Comparison of ENCODE assay signal across 16 cellular contexts in the genomic region with DNA sequence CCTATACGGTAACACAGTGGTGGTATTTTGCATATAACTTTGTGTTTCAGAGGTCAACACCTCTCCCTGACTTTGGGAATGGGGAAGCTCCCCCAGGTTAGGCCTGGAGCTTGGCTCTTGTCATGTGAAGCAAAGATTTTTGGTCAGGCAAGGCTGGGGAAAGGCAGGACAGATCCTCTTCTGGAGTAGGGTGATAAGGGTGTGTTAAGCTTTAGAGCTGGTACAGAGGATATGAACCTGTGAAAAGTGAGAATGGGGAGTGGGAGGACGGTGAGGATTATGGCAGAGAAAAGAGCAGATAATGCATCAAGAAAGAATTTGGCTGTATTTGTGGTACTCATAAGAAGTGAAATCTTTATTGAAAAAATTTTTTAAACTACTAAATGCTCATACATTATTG. TPM values are rescaled to one million over a fixed set of nuclear protein-coding genes. Genes with fewer than 3 reads are reported as not detected.
DNase-seq lines count a peak whose midpoint lies in the region; ATAC-seq and TF ChIP-seq lines count a peak whose summit lies in the region.
"Had no signal": no experiment of that assay in that cellular context is flagged by ENCODE, and none has a peak within 500 bp of the region (broad histone marks: within the 10 kb centered on the region; RNA-seq: fewer than 3 reads in every experiment).

No MANE protein-coding gene starts in this region.

- H3K27me3 Mint-ChIP-seq in T-helper 2 cell treated with Interferon-gamma antibody and Interleukin-4, amounts not matched to agents 5 μg/mL and 100 μg/mL, for 36 hours (ENCODE audit: low read depth), result peaks cover 16% of the 10 kb centered on the region
- H3K27me3 Mint-ChIP-seq in neural crest cell (ENCODE audit: low read depth), result peaks cover 26% of the 10 kb centered on the region

- no peak for TF ChIP-seq CTCF in LNCaP clone FGC (IDR thresholded peaks at IDR 0.05; ENCODE audit: control insufficient read depth, extremely low read depth, insufficient read depth)
- TF ChIP-seq CTCF in neural crest cell (conservative IDR thresholded peaks at IDR 0.05), result no peak
- TF ChIP-seq CTCF in omental fat pad (IDR thresholded peaks at IDR 0.05), result no peak

- DNase-seq in T-helper 2 cell treated with Interferon-gamma antibody and Interleukin-4, amounts not matched to agents 5 μg/mL and 100 μg/mL, for 36 hours (ENCODE audit: low spot score), result no peak
- DNase-seq in T-helper 2 cell (no peak), LNCaP clone FGC (ENCODE audit: low read depth) (no peak), adipocyte (ENCODE audit: low read depth) (no peak), neural crest cell (ENCODE audit: low read depth, low spot score) (no peak), omental fat pad (ENCODE audit: low spot score) (no peak), HuH-7 (ENCODE audit: low spot score) (no peak)
- DNase-seq: activated CD4-positive, alpha-beta T cell treated with anti-CD3 and anti-CD28 coated beads, Interleukin-2, amount 10 ng/mL, durations not matched to agents 7 days and 5 days; esophagus squamous epithelium; hypothalamus; left lung; NCI-H2171 had no signal

- H3K27me3 ChIP-seq in adipocyte (replicated peaks; ENCODE audit: control insufficient read depth, insufficient read depth, low read length), result no peaks in the 10 kb centered on the region

- peaks cover 27% of the 10 kb centered on the region for H3K36me3 ChIP-seq in adipocyte (ENCODE audit: control insufficient read depth, insufficient read depth, low read length, severe bottlenecking)

- H3K36me3 Mint-ChIP-seq in T-helper 2 cell treated with Interferon-gamma antibody and Interleukin-4, amounts not matched to agents 5 μg/mL and 100 μg/mL, for 36 hours (ENCODE audit: low read depth), result peaks cover 57% of the 10 kb centered on the region
- peaks cover 28% of the 10 kb centered on the region for H3K36me3 Mint-ChIP-seq in neural crest cell (ENCODE audit: low read depth)

- H3K27ac Mint-ChIP-seq in T-helper 2 cell treated with Interferon-gamma antibody and Interleukin-4, amounts not matched to agents 5 μg/mL and 100 μg/mL, for 36 hours, result no peak overlapping the region
- H3K27ac Mint-ChIP-seq in neural crest cell (ENCODE audit: unreplicated experiment), result no peak overlapping the region
- H3K27ac Mint-ChIP-seq: activated CD4-positive, alpha-beta T cell treated with anti-CD3 and anti-CD28 coated beads, Interleukin-2, amount 10 ng/mL, durations not matched to agents 7 days and 5 days had no signal

- H3K4me3 ChIP-seq in LNCaP clone FGC (ENCODE audit: low read depth, low read length) (peak overlapping the region; percentile 72), adipocyte (ENCODE audit: low read length) (peak overlapping the region; percentile 96)

- H3K9me3 ChIP-seq in adipocyte (ENCODE audit: control insufficient read depth, low read length), result no peaks in the 10 kb centered on the region
- H3K9me3 ChIP-seq: esophagus squamous epithelium, neutrophil had no signal

- H3K4me1 ChIP-seq in adipocyte (ENCODE audit: control insufficient read depth, insufficient read depth, low read length), result peaks cover 15% of the 10 kb centered on the region

- peak overlapping the region; percentile 37 for H3K9ac ChIP-seq in adipocyte (ENCODE audit: low read length)

- H3K4me3 Mint-ChIP-seq in T-helper 2 cell treated with Interferon-gamma antibody and Interleukin-4, amounts not matched to agents 5 μg/mL and 100 μg/mL, for 36 hours, result peak overlapping the region; percentile 0
- H3K4me3 Mint-ChIP-seq in neural crest cell, result peak overlapping the region; percentile 58

- ATAC-seq in HG03378 (IDR thresholded peaks at IDR 0.05; ENCODE audit: unreplicated experiment) (no peak), omental fat pad (ENCODE audit: low FRiP score) (no peak)
- ATAC-seq: activated naive CD4-positive, alpha-beta T cell treated with anti-CD3 and anti-CD28 coated beads, Interleukin-2, amount 50 U/mL, for 72 hours; left lung had no signal

- peaks cover 30% of the 10 kb centered on the region for H3K4me1 Mint-ChIP-seq in T-helper 2 cell treated with Interferon-gamma antibody and Interleukin-4, amounts not matched to agents 5 μg/mL and 100 μg/mL, for 36 hours (ENCODE audit: low read depth)
- H3K4me1 Mint-ChIP-seq in neural crest cell, result peaks cover 24% of the 10 kb centered on the region

- peaks cover 21% of the 10 kb centered on the region for H3K9me3 Mint-ChIP-seq in T-helper 2 cell treated with Interferon-gamma antibody and Interleukin-4, amounts not matched to agents 5 μg/mL and 100 μg/mL, for 36 hours
- H3K9me3 Mint-ChIP-seq in neural crest cell, result peaks cover 11% of the 10 kb centered on the region

RNA-seq across cellular contexts. Expression of gene RPF1, which starts 2.3 kb away (rescaled TPM):
- total RNA-seq in neural crest cell, result 35.4 and 36.5 TPM in 2 replicates
- 10 to 100 TPM; 24.9 to 45.6 (median 30.7) TPM for total RNA-seq in omental fat pad

RNA-seq across cellular contexts. Expression of gene SPATA1, which starts 24.9 kb away (rescaled TPM):
- 1.5 and 2.3 TPM in 2 replicates for total RNA-seq in neural crest cell
- total RNA-seq in omental fat pad, result 1 to 10 TPM in 3 of 4 donors, under 1 TPM in 1; 0.31 to 7.9 (median 3.1) TPM
- total RNA-seq: A172 had no signal

RNA-seq across cellular contexts. Expression of gene GNG5, which starts 25.1 kb away (rescaled TPM):
- total RNA-seq in neural crest cell, result 123 and 126 TPM in 2 replicates
- total RNA-seq in omental fat pad, result 10 to 100 TPM; 58.3 to 89.2 (median 74.3) TPM
